14 cellular contexts compared by ENCODE assay signal in the genomic region with DNA sequence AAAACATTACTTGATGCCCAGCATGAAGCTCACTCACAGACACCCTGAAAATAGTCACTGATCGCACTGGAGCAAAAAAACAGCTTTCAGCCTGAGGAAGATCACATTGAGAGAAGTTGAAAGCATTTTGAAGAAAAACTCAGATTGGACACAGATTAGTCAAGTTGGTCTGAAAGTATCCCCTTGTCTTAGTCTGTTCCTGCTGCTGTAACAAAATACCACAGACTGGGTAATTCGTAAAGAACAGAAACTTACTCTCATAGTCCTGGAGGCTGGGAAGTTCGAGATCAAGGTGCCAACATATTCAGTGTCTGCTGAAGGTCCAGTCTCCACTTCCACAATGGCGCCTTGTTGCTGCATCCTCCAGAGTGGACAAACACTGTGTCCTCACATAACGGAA. TPM values are rescaled to one million over a fixed set of nuclear protein-coding genes. Genes with fewer than 3 reads are reported as not detected.
DNase-seq lines count a peak whose midpoint lies in the region; ATAC-seq, FAIRE-seq and TF ChIP-seq lines count a peak whose summit lies in the region.
"Had no signal": no experiment of that assay in that cellular context is flagged by ENCODE, and none has a peak within 500 bp of the region (broad histone marks: within the 10 kb centered on the region; RNA-seq: fewer than 3 reads in every experiment).

No MANE protein-coding gene starts in this region.

- intact Hi-C loops in activated naive CD4-positive, alpha-beta T cell treated with anti-CD3 and anti-CD28 coated beads for 36 hours (cut with micrococcal nuclease), result no loop called here
- intact Hi-C loops in K562 (cut with micrococcal nuclease), result no loop called here

- POLR2A ChIA-PET in activated CD4-positive, alpha-beta memory T cell treated with anti-CD3 and anti-CD28 coated beads, Interleukin-2, amount 10 ng/mL, durations not matched to agents 7 days and 5 days (lab: Charles Lee), result interaction anchor here (16.3 to 27.5 kb wide), 4 partner anchors 4 to 51 kb away, joined by 479 to 1351 read pairs (median 1052); a partner anchor contains a TSS
- POLR2A ChIA-PET in K562 (lab: Yijun Ruan, JAX), result no interaction called here

- H3K4me3 Mint-ChIP-seq in activated naive CD4-positive, alpha-beta T cell treated with anti-CD3 and anti-CD28 coated beads for 36 hours, result no peak overlapping the region
- no peak overlapping the region for H3K4me3 Mint-ChIP-seq in GM23338
- peak overlapping the region; percentile 90 for H3K4me3 Mint-ChIP-seq in activated CD4-positive, alpha-beta memory T cell treated with anti-CD3 and anti-CD28 coated beads, Interleukin-2, amount 10 ng/mL, durations not matched to agents 7 days and 5 days
- H3K4me3 Mint-ChIP-seq: B cell had no signal

- H3K79me2 ChIP-seq in GM23338 (replicated peaks; ENCODE audit: insufficient read depth), result no peaks in the 10 kb centered on the region
- H3K79me2 ChIP-seq in K562 (ENCODE audit: control insufficient read depth, insufficient read depth, low read length), result no peaks in the 10 kb centered on the region

- CTCF ChIA-PET in activated naive CD4-positive, alpha-beta T cell treated with anti-CD3 and anti-CD28 coated beads for 36 hours (lab: Charles Lee), result no interaction called here
- CTCF ChIA-PET in activated CD4-positive, alpha-beta memory T cell treated with anti-CD3 and anti-CD28 coated beads, Interleukin-2, amount 10 ng/mL, durations not matched to agents 7 days and 5 days (lab: Charles Lee), result interaction anchor here (0.6 to 1.2 kb wide), 2 partner anchors 29 to 55 kb away, joined by 3 read pairs; no protein-coding TSS in a partner anchor
- CTCF ChIA-PET in K562 (lab: Yijun Ruan, JAX; ENCODE audit: low intra/inter-chr PET ratio), result no interaction called here

- H3K27ac ChIP-seq in GM23338 (ENCODE audit: low read depth) (no peak overlapping the region), K562 (ENCODE audit: extremely low read depth, low read depth, low read length) (no peak overlapping the region)

- in situ Hi-C loops in K562 (cut with MboI), result no loop called here

- H3K9me3 Mint-ChIP-seq in activated naive CD4-positive, alpha-beta T cell treated with anti-CD3 and anti-CD28 coated beads for 36 hours, result peaks cover 3% of the 10 kb centered on the region
- peaks cover 0 to 6% of the 10 kb centered on the region in 2 donors for H3K9me3 Mint-ChIP-seq in activated naive CD4-positive, alpha-beta T cell treated with anti-CD3 and anti-CD28 coated beads, Interleukin-2, amount 50 U/mL, for 72 hours
- no peaks in the 10 kb centered on the region for H3K9me3 Mint-ChIP-seq in GM23338
- peaks cover 6% of the 10 kb centered on the region for H3K9me3 Mint-ChIP-seq in activated CD4-positive, alpha-beta memory T cell treated with anti-CD3 and anti-CD28 coated beads, Interleukin-2, amount 10 ng/mL, durations not matched to agents 7 days and 5 days

- H3K36me3 ChIP-seq in GM23338 (ENCODE audit: insufficient read depth), result no peaks in the 10 kb centered on the region
- no peaks in the 10 kb centered on the region for H3K36me3 ChIP-seq in K562 (ENCODE audit: control insufficient read depth, insufficient read depth, low read length)

- H3K4me3 ChIP-seq in GM23338 (no peak overlapping the region), K562 (no peak overlapping the region)

- no peaks in the 10 kb centered on the region for H3K9me2 ChIP-seq in GM23338 (ENCODE audit: insufficient read depth)

- DNase-seq in activated naive CD4-positive, alpha-beta T cell treated with anti-CD3 and anti-CD28 coated beads for 36 hours, result no peak
- no peak for DNase-seq in activated naive CD4-positive, alpha-beta T cell treated with anti-CD3 and anti-CD28 coated beads, Interleukin-2, amount 50 U/mL, for 72 hours (ENCODE audit: low spot score in 2 of 2)
- DNase-seq in GM23338 (ENCODE audit: low spot score), result no peak
- no peak for DNase-seq in activated CD4-positive, alpha-beta memory T cell treated with anti-CD3 and anti-CD28 coated beads, Interleukin-2, amount 10 ng/mL, durations not matched to agents 7 days and 5 days
- DNase-seq in K562 (ENCODE audit: extremely low read depth in 1 of 4, low spot score in 3 of 4), result no peak
- DNase-seq in GM19239 (ENCODE audit: insufficient read length, low spot score), result no peak
- no peak for DNase-seq in islet precursor cell
- DNase-seq: DMS 273 treated with DMSO at 0.1 percent for 48 hours, NCI-H1417 treated with DMSO at 0.1 percent for 48 hours, NCI-H2029 treated with DMSO at 0.1 percent for 48 hours, NCI-H510A treated with DMSO at 0.1 percent for 48 hours, SHP77 treated with DMSO at 0.1 percent for 48 hours had no signal

- TF ChIP-seq CTCF in GM23338 (conservative IDR thresholded peaks at IDR 0.05; ENCODE audit: low read depth in 2 of 2) (no peak), K562 (IDR thresholded peaks at IDR 0.05 in 2 of 3, conservative IDR thresholded peaks at IDR 0.05 in 1 of 3; ENCODE audit: insufficient read depth in 2 of 3, low read depth in 1 of 3, low read length in 3 of 3) (no peak)

- FAIRE-seq in K562 (lab: Jason Lieb, UNC) (no peak), GM19239 (lab: Jason Lieb, UNC) (no peak)

- H3K27me3 ChIP-seq in GM23338 (ENCODE audit: insufficient read depth) (no peaks in the 10 kb centered on the region), K562 (ENCODE audit: control insufficient read depth in 2 of 2, insufficient read depth in 2 of 2, low read length in 2 of 2) (no peaks in the 10 kb centered on the region)

- H4K20me1 ChIP-seq in GM23338 (replicated peaks; ENCODE audit: insufficient read depth), result no peaks in the 10 kb centered on the region
- no peaks in the 10 kb centered on the region for H4K20me1 ChIP-seq in K562 (replicated peaks; ENCODE audit: control insufficient read depth, insufficient read depth, low read length)

- peaks cover 59% of the 10 kb centered on the region for H3K4me1 Mint-ChIP-seq in activated naive CD4-positive, alpha-beta T cell treated with anti-CD3 and anti-CD28 coated beads for 36 hours (ENCODE audit: low read depth)
- no peaks in the 10 kb centered on the region for H3K4me1 Mint-ChIP-seq in GM23338
- H3K4me1 Mint-ChIP-seq in activated CD4-positive, alpha-beta memory T cell treated with anti-CD3 and anti-CD28 coated beads, Interleukin-2, amount 10 ng/mL, durations not matched to agents 7 days and 5 days, result peaks cover 93% of the 10 kb centered on the region

- H3K36me3 Mint-ChIP-seq in activated naive CD4-positive, alpha-beta T cell treated with anti-CD3 and anti-CD28 coated beads for 36 hours (ENCODE audit: low read depth), result no peaks in the 10 kb centered on the region
- peaks cover 4 to 44% of the 10 kb centered on the region in 2 donors for H3K36me3 Mint-ChIP-seq in activated naive CD4-positive, alpha-beta T cell treated with anti-CD3 and anti-CD28 coated beads, Interleukin-2, amount 50 U/mL, for 72 hours
- H3K36me3 Mint-ChIP-seq in GM23338 (ENCODE audit: low read depth), result no peaks in the 10 kb centered on the region
- H3K36me3 Mint-ChIP-seq in activated CD4-positive, alpha-beta memory T cell treated with anti-CD3 and anti-CD28 coated beads, Interleukin-2, amount 10 ng/mL, durations not matched to agents 7 days and 5 days (ENCODE audit: low read depth), result peaks cover 51% of the 10 kb centered on the region

- H3K9ac ChIP-seq in K562 (ENCODE audit: insufficient read depth in 1 of 2, low read depth in 2 of 2, low read length in 2 of 2), result no peak overlapping the region

- ATAC-seq in activated naive CD4-positive, alpha-beta T cell treated with anti-CD3 and anti-CD28 coated beads, Interleukin-2, amount 50 U/mL, for 72 hours, result no peak
- ATAC-seq in GM23338, result no peak
- no peak for ATAC-seq in K562
- no peak for ATAC-seq in GM18907 (IDR thresholded peaks at IDR 0.05; ENCODE audit: unreplicated experiment)

- H3K4me2 ChIP-seq in GM23338 (no peak overlapping the region), K562 (ENCODE audit: insufficient read depth, low read length) (no peak overlapping the region)

- H3K4me1 ChIP-seq in GM23338 (ENCODE audit: insufficient read depth) (no peaks in the 10 kb centered on the region), K562 (replicated peaks in 1 of 2; ENCODE audit: control insufficient read depth in 2 of 2, insufficient read depth in 2 of 2, low read length in 2 of 2) (peaks cover 0 to 3% of the 10 kb centered on the region in 2 experiments; a peak in 2 of 5 replicates)

- no peaks in the 10 kb centered on the region for H3K9me1 ChIP-seq in K562 (ENCODE audit: control insufficient read depth, insufficient read depth, low read length)

- peak overlapping the region; percentile 59 for H2AFZ ChIP-seq in GM23338
- H2AFZ ChIP-seq in K562 (ENCODE audit: low read depth, low read length), result peak overlapping the region; percentile 42

- no peaks in the 10 kb centered on the region for H3K9me3 ChIP-seq in K562 (replicated peaks; ENCODE audit: control insufficient read depth, insufficient read depth, low read depth, low read length)

- WGBS in K562 (ENCODE audit: insufficient coverage, low coverage, missing lambda C conversion rate), result 62% methylated on average over 5 of the region's 5 CpGs

- no peaks in the 10 kb centered on the region for H3F3A ChIP-seq in GM23338 (replicated peaks; ENCODE audit: low read depth)

- H3K27me3 Mint-ChIP-seq in activated naive CD4-positive, alpha-beta T cell treated with anti-CD3 and anti-CD28 coated beads for 36 hours (ENCODE audit: low read depth), result no peaks in the 10 kb centered on the region
- H3K27me3 Mint-ChIP-seq in GM23338 (ENCODE audit: insufficient read depth, low read depth, poor library complexity), result peaks cover 1% of the 10 kb centered on the region
- H3K27me3 Mint-ChIP-seq in activated CD4-positive, alpha-beta memory T cell treated with anti-CD3 and anti-CD28 coated beads, Interleukin-2, amount 10 ng/mL, durations not matched to agents 7 days and 5 days, result no peaks in the 10 kb centered on the region
- H3K27me3 Mint-ChIP-seq: B cell had no signal

- peak overlapping the region; percentile 47 for H3K27ac Mint-ChIP-seq in activated naive CD4-positive, alpha-beta T cell treated with anti-CD3 and anti-CD28 coated beads for 36 hours
- H3K27ac Mint-ChIP-seq in activated naive CD4-positive, alpha-beta T cell treated with anti-CD3 and anti-CD28 coated beads, Interleukin-2, amount 50 U/mL, for 72 hours, result peak overlapping the region in 1 of 2 donors; percentile 100
- H3K27ac Mint-ChIP-seq in GM23338, result no peak overlapping the region
- peak overlapping the region; percentile 98 for H3K27ac Mint-ChIP-seq in activated CD4-positive, alpha-beta memory T cell treated with anti-CD3 and anti-CD28 coated beads, Interleukin-2, amount 10 ng/mL, durations not matched to agents 7 days and 5 days
- H3K27ac Mint-ChIP-seq: B cell had no signal

- no TSS peak for BruUV-seq in K562 (replicated peaks; lab: Mats Ljungman, UMichigan)

- no peak for TF ChIP-seq RAD21 in K562 (CRISPR knock-in tag; conservative IDR thresholded peaks at IDR 0.05 in 1 of 2, IDR thresholded peaks at IDR 0.05 in 1 of 2)

- TF ChIP-seq POLR2A in K562 (conservative IDR thresholded peaks at IDR 0.05), result no peak

- no peak for TF ChIP-seq EP300 in K562 (IDR thresholded peaks at IDR 0.05; ENCODE audit: low read length)

RNA-seq across cellular contexts. Expression of a gene that starts 14.2 kb away (rescaled TPM):
- total RNA-seq in activated naive CD4-positive, alpha-beta T cell treated with anti-CD3 and anti-CD28 coated beads for 36 hours, result 100 to 1,000 TPM; 290 to 303 TPM
- total RNA-seq in activated naive CD4-positive, alpha-beta T cell treated with anti-CD3 and anti-CD28 coated beads, Interleukin-2, amount 50 U/mL, for 72 hours, result 100 to 1,000 TPM; 311 to 402 TPM
- total RNA-seq in GM23338 (2014; rRNA removed; shearing (Covaris generic)), result 157 and 169 TPM in 2 replicates
- 535 and 577 TPM in 2 replicates for polyA plus RNA-seq in GM23338 (2016; fragmentation: Nextera tagmentation; extraction: Ambion mirVana)
- 100 to 1,000 TPM; 288 to 295 TPM for total RNA-seq in activated CD4-positive, alpha-beta memory T cell treated with anti-CD3 and anti-CD28 coated beads, Interleukin-2, amount 10 ng/mL, durations not matched to agents 7 days and 5 days
- 122 and 367 TPM in 2 replicates for total RNA-seq in K562 (2011; cell fraction: chromatin; rRNA removed; ENCODE audit: low replicate concordance)
- total RNA-seq in K562 (2011; cell fraction: nucleolus; rRNA removed), result 101 and 132 TPM in 2 replicates
- 250 and 347 TPM in 2 replicates for total RNA-seq in K562 (2011; cell fraction: nucleoplasm; rRNA removed)
- total RNA-seq in K562 (2014; rRNA removed), result 213 and 332 TPM in 2 replicates
- total RNA-seq in K562 (2014; rRNA removed; fragmentation: Illumina TruSeq; extraction: Trizol), result 378 and 409 TPM in 2 replicates
- 341 and 397 TPM in 2 replicates for total RNA-seq in K562 (2015; rRNA removed; fragmentation: Illumina TruSeq; extraction: Trizol)
- total RNA-seq in K562 (2021), result 302 and 312 TPM in 2 replicates
- 451 and 487 TPM in 2 replicates for polyA plus RNA-seq in K562 (2011; rRNA removed)
- 117 and 214 TPM in 2 replicates for polyA plus RNA-seq in K562 (2011; cell fraction: cytosol; rRNA removed)
- 97.9 and 211 TPM in 2 replicates for polyA plus RNA-seq in K562 (2011; cell fraction: nucleus; rRNA removed)
- 263 and 279 TPM in 2 replicates for polyA plus RNA-seq in K562 (2012)
- 354 and 361 TPM in 2 replicates for polyA plus RNA-seq in K562 (2014; fragmentation: Illumina TruSeq; extraction: Trizol)
- 100 to 1,000 TPM; 384 to 550 TPM for polyA plus RNA-seq in K562 (2014; fragmentation: Nextera tagmentation; extraction: Ambion mirVana)
- polyA plus RNA-seq in K562 (2014; rRNA removed), result 389 and 437 TPM in 2 replicates
- polyA minus RNA-seq in K562 (2011; rRNA and poly(A)+ RNA removed), result 148 and 223 TPM in 2 replicates
- 44.6 and 66.0 TPM in 2 replicates for polyA minus RNA-seq in K562 (2011; cell fraction: cytosol; rRNA and poly(A)+ RNA removed)
- polyA minus RNA-seq in K562 (2011; cell fraction: nucleus; rRNA and poly(A)+ RNA removed), result 155 and 334 TPM in 2 replicates

RNA-seq across cellular contexts. Expression of a gene that starts 48.3 kb away (rescaled TPM):
- total RNA-seq in activated naive CD4-positive, alpha-beta T cell treated with anti-CD3 and anti-CD28 coated beads for 36 hours, result 10 to 100 TPM; 37.5 to 40.0 TPM
- total RNA-seq in activated naive CD4-positive, alpha-beta T cell treated with anti-CD3 and anti-CD28 coated beads, Interleukin-2, amount 50 U/mL, for 72 hours, result 10 to 100 TPM; 63.7 to 72.3 TPM
- 17.2 and 23.9 TPM in 2 replicates for total RNA-seq in GM23338 (2014; rRNA removed; shearing (Covaris generic))
- polyA plus RNA-seq in GM23338 (2016; fragmentation: Nextera tagmentation; extraction: Ambion mirVana), result 57.9 and 92.4 TPM in 2 replicates
- 100 to 1,000 TPM; 103 to 111 TPM for total RNA-seq in activated CD4-positive, alpha-beta memory T cell treated with anti-CD3 and anti-CD28 coated beads, Interleukin-2, amount 10 ng/mL, durations not matched to agents 7 days and 5 days
- 17.5 and 89.7 TPM in 2 replicates for total RNA-seq in K562 (2011; cell fraction: chromatin; rRNA removed; ENCODE audit: low replicate concordance)
- 16.0 and 17.8 TPM in 2 replicates for total RNA-seq in K562 (2011; cell fraction: nucleolus; rRNA removed)
- total RNA-seq in K562 (2011; cell fraction: nucleoplasm; rRNA removed), result 20.1 and 30.6 TPM in 2 replicates
- 15.9 and 24.7 TPM in 2 replicates for total RNA-seq in K562 (2014; rRNA removed)
- 23.6 and 29.9 TPM in 2 replicates for total RNA-seq in K562 (2014; rRNA removed; fragmentation: Illumina TruSeq; extraction: Trizol)
- 24.7 and 28.2 TPM in 2 replicates for total RNA-seq in K562 (2015; rRNA removed; fragmentation: Illumina TruSeq; extraction: Trizol)
- 24.2 and 25.4 TPM in 2 replicates for total RNA-seq in K562 (2021)
- polyA plus RNA-seq in K562 (2011; rRNA removed), result 10.7 and 11.8 TPM in 2 replicates
- 1.3 and 3.0 TPM in 2 replicates for polyA plus RNA-seq in K562 (2011; cell fraction: cytosol; rRNA removed)
- 18.0 and 18.6 TPM in 2 replicates for polyA plus RNA-seq in K562 (2011; cell fraction: nucleus; rRNA removed)
- 10.7 and 12.0 TPM in 2 replicates for polyA plus RNA-seq in K562 (2012)
- polyA plus RNA-seq in K562 (2014; fragmentation: Illumina TruSeq; extraction: Trizol), result 9.5 and 16.0 TPM in 2 replicates
- 10 to 100 TPM; 12.3 to 15.7 TPM for polyA plus RNA-seq in K562 (2014; fragmentation: Nextera tagmentation; extraction: Ambion mirVana)
- 5.8 and 6.6 TPM in 2 replicates for polyA plus RNA-seq in K562 (2014; rRNA removed)
- polyA minus RNA-seq in K562 (2011; rRNA and poly(A)+ RNA removed), result 88.7 and 115 TPM in 2 replicates
- polyA minus RNA-seq in K562 (2011; cell fraction: cytosol; rRNA and poly(A)+ RNA removed), result 21.7 and 26.1 TPM in 2 replicates
- 29.1 and 58.8 TPM in 2 replicates for polyA minus RNA-seq in K562 (2011; cell fraction: nucleus; rRNA and poly(A)+ RNA removed)
